In genomic region chr4:24933684-24934275, GRCh38 we compare ENCODE assay signal across 30 cellular contexts. TPM values are rescaled to one million over a fixed set of nuclear protein-coding genes. Genes with fewer than 3 reads are reported as not detected.
"Had no signal": no experiment of that assay in that cellular context is flagged by ENCODE, and none has a peak within 500 bp of the region (broad histone marks: within the 10 kb centered on the region; RNA-seq: fewer than 3 reads in every experiment).

No MANE protein-coding gene starts in this region.

- H3K36me3 Mint-ChIP-seq: natural killer cell treated with Interleukin-12 subunit alpha and Interleukin-12 subunit beta and Interleukin-15 and Interleukin-18, amount 100 ng/mL, for 72 hours; stimulated activated memory B cell treated with anti-CD40 and anti-IgM and Interleukin-4, amounts not matched to agents 10 μg/mL and 1 μg/mL and 100 μg/mL, for 72 hours; type B pancreatic cell had no signal

- H3K4me2 ChIP-seq: smooth muscle cell had no signal

- DNase-seq: hypothalamus; immature natural killer cell; kidney; left colon; left lung; lower lobe of right lung; mammary epithelial cell; mesenchymal stem cell; naive thymus-derived CD4-positive, alpha-beta T cell; nucleus accumbens; pancreas; posterior cingulate gyrus; retina; right cardiac atrium; sigmoid colon; stimulated activated CD4-positive, alpha-beta T cell treated with anti-CD3 and anti-CD28 coated beads, Interleukin-1b, Interleukin-23, amount 100 ng/mL, for 48 hours; stimulated activated CD4-positive, alpha-beta T cell treated with anti-CD3 and anti-CD28 coated beads, Interleukin-2, amount 100 ng/mL, for 48 hours; stimulated activated CD4-positive, alpha-beta T cell treated with anti-CD3 and anti-CD28 coated beads, Interleukin-4, amount 100 ng/mL, for 4 hours; stimulated activated CD8-positive, alpha-beta memory T cell treated with anti-CD3 and anti-CD28 coated beads, Interleukin-4, amount 100 ng/mL, for 48 hours; stimulated activated naive CD4-positive, alpha-beta T cell treated with Interleukin-2 at 50 U/mL for 16 hours; stimulated activated naive CD8-positive, alpha-beta T cell treated with anti-CD3 and anti-CD28 coated beads, Interleukin-15, amount 100 ng/mL, for 72 hours; substantia nigra; uterus had no signal

- H3K27me3 ChIP-seq: left lung, pancreas, sigmoid colon, tibial nerve, uterus had no signal

- ATAC-seq: left colon; left lung; lower lobe of right lung; naive thymus-derived CD4-positive, alpha-beta T cell; natural killer cell treated with Interleukin-12 subunit alpha and Interleukin-12 subunit beta and Interleukin-15 and Interleukin-18, amount 100 ng/mL, for 72 hours; pancreas; right cardiac atrium; stimulated activated memory B cell treated with anti-CD40 and anti-IgM and Interleukin-4, amounts not matched to agents 10 μg/mL and 1 μg/mL and 100 μg/mL, for 72 hours; stimulated activated naive CD8-positive, alpha-beta T cell treated with anti-CD3 and anti-CD28 coated beads, Interleukin-15, amount 100 ng/mL, for 72 hours had no signal

- H3K4me1 Mint-ChIP-seq: immature natural killer cell; naive thymus-derived CD4-positive, alpha-beta T cell; neural crest cell; stimulated activated memory B cell treated with anti-CD40 and anti-IgM and Interleukin-4, amounts not matched to agents 10 μg/mL and 1 μg/mL and 100 μg/mL, for 72 hours; stimulated activated naive CD8-positive, alpha-beta T cell treated with anti-CD3 and anti-CD28 coated beads, Interleukin-15, amount 100 ng/mL, for 72 hours had no signal

- H3K4me1 ChIP-seq: lower lobe of right lung, pancreas, prostate gland, tibial nerve, uterus had no signal

- H3K4me3 Mint-ChIP-seq: immature natural killer cell; naive thymus-derived CD4-positive, alpha-beta T cell; natural killer cell treated with Interleukin-12 subunit alpha and Interleukin-12 subunit beta and Interleukin-15 and Interleukin-18, amount 100 ng/mL, for 72 hours; neural crest cell; stimulated activated memory B cell treated with anti-CD40 and anti-IgM and Interleukin-4, amounts not matched to agents 10 μg/mL and 1 μg/mL and 100 μg/mL, for 72 hours; stimulated activated naive CD8-positive, alpha-beta T cell treated with anti-CD3 and anti-CD28 coated beads, Interleukin-15, amount 100 ng/mL, for 72 hours; type B pancreatic cell had no signal

- H3K27ac Mint-ChIP-seq: immature natural killer cell; naive thymus-derived CD4-positive, alpha-beta T cell; natural killer cell treated with Interleukin-12 subunit alpha and Interleukin-12 subunit beta and Interleukin-15 and Interleukin-18, amount 100 ng/mL, for 72 hours; stimulated activated memory B cell treated with anti-CD40 and anti-IgM and Interleukin-4, amounts not matched to agents 10 μg/mL and 1 μg/mL and 100 μg/mL, for 72 hours; type B pancreatic cell had no signal

- H3K36me3 ChIP-seq: left lung, lower lobe of right lung, pancreas, prostate gland, sigmoid colon, tibial nerve, uterus had no signal

- H3K4me3 ChIP-seq: left lung, lower lobe of right lung, pancreas, prostate gland, sigmoid colon, smooth muscle cell, tibial nerve, uterus had no signal

- H3K9me3 ChIP-seq: pancreas, prostate gland had no signal

- H3K27ac ChIP-seq: left lung, lower lobe of right lung, pancreas, prostate gland, sigmoid colon, tibial nerve, uterus had no signal

RNA-seq across cellular contexts. Expression of gene CCDC149, which starts 20.9 kb away (rescaled TPM):
- total RNA-seq: natural killer cell treated with Interleukin-12 subunit alpha and Interleukin-12 subunit beta and Interleukin-15 and Interleukin-18, amount 100 ng/mL, for 72 hours had no signal
- polyA plus RNA-seq: naive thymus-derived CD4-positive, alpha-beta T cell had no signal
